Comparison of ENCODE assay signal across 9 cellular contexts in genomic region chr15:37106490-37107001, GRCh38. TPM values are rescaled to one million over a fixed set of nuclear protein-coding genes. Genes with fewer than 3 reads are reported as not detected.
DNase-seq lines count a peak whose midpoint lies in the region; ATAC-seq, FAIRE-seq and TF ChIP-seq lines count a peak whose summit lies in the region.
"Had no signal": no experiment of that assay in that cellular context is flagged by ENCODE, and none has a peak within 500 bp of the region (broad histone marks: within the 10 kb centered on the region; RNA-seq: fewer than 3 reads in every experiment).

No MANE protein-coding gene starts in this region.

- H3K9me3 ChIP-seq in ascending aorta (no peaks in the 10 kb centered on the region), iPS-20b (ENCODE audit: insufficient read depth, low read depth, low read length) (no peaks in the 10 kb centered on the region), upper lobe of left lung (no peaks in the 10 kb centered on the region)

- H3K9me3 Mint-ChIP-seq in activated naive CD4-positive, alpha-beta T cell treated with anti-CD3 and anti-CD28 coated beads for 36 hours: peaks cover 5% of the 10 kb centered on the region

- peaks cover 89% of the 10 kb centered on the region for H3K27me3 Mint-ChIP-seq in activated naive CD4-positive, alpha-beta T cell treated with anti-CD3 and anti-CD28 coated beads for 36 hours (ENCODE audit: low read depth)

- TF ChIP-seq CTCF in ascending aorta (IDR thresholded peaks at IDR 0.05) (peak in 1 of 3 experiments; percentile 12), upper lobe of left lung (IDR thresholded peaks at IDR 0.05) (no peak)

- CTCF ChIA-PET in activated naive CD4-positive, alpha-beta T cell treated with anti-CD3 and anti-CD28 coated beads for 36 hours (lab: Charles Lee): no interaction called here

- peak overlapping the region; percentile 39; the same call in 1 of the 2 replicates for H3K9ac ChIP-seq in iPS-20b (ENCODE audit: low read depth, low read length)

- 9 to 13% methylated on average over 23 of the region's 23 CpGs for WGBS in upper lobe of left lung, 2 donors

- TF ChIP-seq EP300 in upper lobe of left lung (IDR thresholded peaks at IDR 0.05): no peak

- H3K36me3 Mint-ChIP-seq in activated naive CD4-positive, alpha-beta T cell treated with anti-CD3 and anti-CD28 coated beads for 36 hours (ENCODE audit: low read depth): peaks cover 18% of the 10 kb centered on the region

- no peak overlapping the region for H3K27ac ChIP-seq in ascending aorta
- H3K27ac ChIP-seq in iPS-20b (ENCODE audit: low read length): no peak overlapping the region
- H3K27ac ChIP-seq in upper lobe of left lung: no peak overlapping the region

- no peak for TF ChIP-seq POLR2A in upper lobe of left lung (IDR thresholded peaks at IDR 0.05)

- H3K27ac Mint-ChIP-seq in activated naive CD4-positive, alpha-beta T cell treated with anti-CD3 and anti-CD28 coated beads for 36 hours: no peak overlapping the region

- no peak overlapping the region for H3K4me3 Mint-ChIP-seq in activated naive CD4-positive, alpha-beta T cell treated with anti-CD3 and anti-CD28 coated beads for 36 hours

- H3K27me3 ChIP-seq in ascending aorta (no peaks in the 10 kb centered on the region), iPS-20b (ENCODE audit: insufficient read depth, low read length) (peaks cover 97% of the 10 kb centered on the region), upper lobe of left lung (peaks cover 0 to 52% (median 4%) of the 10 kb centered on the region in 4 donors)

- H3K4me1 ChIP-seq in ascending aorta: peaks cover 0 to 6% of the 10 kb centered on the region in 2 donors
- H3K4me1 ChIP-seq in iPS-20b (ENCODE audit: insufficient read depth, low read length): peaks cover 33% of the 10 kb centered on the region; the same call in 1 of the 2 replicates
- peaks cover 10 to 26% (median 13%) of the 10 kb centered on the region in 4 donors for H3K4me1 ChIP-seq in upper lobe of left lung

- H3K4me3 ChIP-seq in ascending aorta (peak overlapping the region; percentile 31 to 56), iPS-20b (ENCODE audit: low read length) (peak overlapping the region; percentile 79), upper lobe of left lung (peak overlapping the region in 3 of 4 donors; percentile 9 to 36 (median 31))

- intact Hi-C loops in activated naive CD4-positive, alpha-beta T cell treated with anti-CD3 and anti-CD28 coated beads for 36 hours (cut with micrococcal nuclease): loop anchor here (1.0 to 10.0 kb wide), 6 partner anchors 224 to 1592 kb away; partner anchors contain the start of genes CDIN1 and DPH6
- intact Hi-C loops in ascending aorta (cut with DNase I): loop anchor here (2.0 to 10.0 kb wide), 3 partner anchors 224 to 1352 kb away; no protein-coding TSS in a partner anchor

- H3K4me1 Mint-ChIP-seq in activated naive CD4-positive, alpha-beta T cell treated with anti-CD3 and anti-CD28 coated beads for 36 hours (ENCODE audit: low read depth): peaks cover 26% of the 10 kb centered on the region

- no peaks in the 10 kb centered on the region for H3K36me3 ChIP-seq in ascending aorta
- no peaks in the 10 kb centered on the region for H3K36me3 ChIP-seq in iPS-20b (ENCODE audit: insufficient read depth, low read depth, low read length)
- H3K36me3 ChIP-seq in upper lobe of left lung: no peaks in the 10 kb centered on the region

- DNase-seq in activated naive CD4-positive, alpha-beta T cell treated with anti-CD3 and anti-CD28 coated beads for 36 hours: peak; percentile 30
- DNase-seq in activated naive CD4-positive, alpha-beta T cell treated with Interleukin-2 at 50 U/mL for 16 hours: no peak
- no peak for DNase-seq in ascending aorta (ENCODE audit: low spot score in 2 of 2)
- no peak for DNase-seq in upper lobe of left lung
- no peak for DNase-seq in HuH-7 (ENCODE audit: low spot score)
- no peak for DNase-seq in NCI-H345 (lab: John Stamatoyannopoulos, UW)
- no peak for DNase-seq in HTR-8/SVneo (ENCODE audit: insufficient read length, low spot score)
- DNase-seq: DND-41 had no signal

- FAIRE-seq in HTR-8/SVneo (lab: Jason Lieb, UNC): no peak

- ATAC-seq in upper lobe of left lung (ENCODE audit: low FRiP score in 2 of 2): no peak

RNA-seq across cellular contexts. Expression of gene MEIS2, which starts 6.2 kb away (rescaled TPM):
- total RNA-seq in activated naive CD4-positive, alpha-beta T cell treated with anti-CD3 and anti-CD28 coated beads for 36 hours: not detected
- total RNA-seq in ascending aorta (11.5 TPM), upper lobe of left lung (10 to 100 TPM; 13.7 to 53.4 (median 21.4) TPM)

Comparison
In these comparisons a context has a peak if more than half of its experiments do, and no peak if none do; other contexts are left out.
1. RNA of gene MEIS2, which starts 6.2 kb away (total RNA-seq): 13.7 to 53.4 TPM in upper lobe of left lung and 11.5 TPM in ascending aorta (single experiment); not detected in activated naive CD4-positive, alpha-beta T cell treated with anti-CD3 and anti-CD28 coated beads for 36 hours; every median in the first group is over 10 times any median in the second.
2. Peak in every context shown above with its lines, with median percentiles within 50 percentile points of each other: H3K4me3 ChIP-seq.